16 cellular contexts compared by ENCODE assay signal in the genomic region with DNA sequence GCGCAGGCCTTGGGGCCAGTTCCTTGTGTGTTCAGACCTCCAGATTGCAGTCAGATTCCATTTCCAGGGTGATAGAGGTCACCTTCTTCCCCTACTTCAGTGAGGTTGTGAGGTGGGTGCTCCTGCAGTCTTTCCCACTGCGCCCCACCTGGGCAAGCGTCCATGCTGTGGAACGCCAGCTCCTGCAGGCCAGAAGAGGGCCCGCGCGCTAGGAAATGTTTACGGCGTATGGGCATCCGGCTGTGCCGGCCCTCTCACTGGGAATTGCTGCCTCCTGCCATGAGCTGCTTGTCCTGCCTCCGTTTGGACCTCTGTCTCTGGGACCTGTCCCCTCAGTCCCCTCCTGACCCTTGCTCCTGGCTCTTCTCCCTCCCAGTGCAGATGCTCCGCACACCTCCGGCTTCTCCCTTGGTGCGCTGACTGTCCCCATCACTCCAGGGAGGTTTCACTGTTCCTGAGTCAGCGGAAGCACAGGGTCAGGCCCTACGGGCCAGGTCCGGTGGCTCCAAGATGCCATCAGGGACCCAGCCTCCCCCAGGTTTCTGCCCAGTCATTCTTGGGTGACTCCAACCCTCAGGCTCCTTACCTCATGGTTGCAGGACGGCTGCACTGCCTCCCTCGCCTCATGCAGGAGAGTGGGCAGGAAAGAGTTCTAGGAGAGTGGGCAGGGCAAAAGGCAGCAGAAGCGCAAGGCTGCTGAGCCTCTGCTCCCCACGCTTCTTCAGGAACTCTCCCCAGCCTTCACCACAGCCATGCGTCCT.
"Had no signal": no experiment of that assay in that cellular context is flagged by ENCODE, and none has a peak within 500 bp of the region (broad histone marks: within the 10 kb centered on the region; RNA-seq: fewer than 3 reads in every experiment).

No MANE protein-coding gene starts in this region.

- ATAC-seq: heart left ventricle, left lobe of liver, T-helper 17 cell had no signal

- H3K27me3 Mint-ChIP-seq: activated B cell treated with CpG ODN at 0.5 μM for 24 hours; activated naive CD8-positive, alpha-beta T cell; T-helper 17 cell had no signal

- H3K27ac Mint-ChIP-seq: activated B cell treated with CpG ODN at 0.5 μM for 24 hours; activated naive CD8-positive, alpha-beta T cell; T-helper 17 cell had no signal

- H3K9me3 Mint-ChIP-seq: activated B cell treated with CpG ODN at 0.5 μM for 24 hours, neural progenitor cell had no signal

- H3K4me1 ChIP-seq: esophagus muscularis mucosa, neural progenitor cell had no signal

- DNase-seq: activated B cell treated with CpG ODN at 0.5 μM for 24 hours; activated CD4-positive, alpha-beta T cell treated with anti-CD3 and anti-CD28 coated beads, Interleukin-2, amount 50 U/mL, for 1 hour; activated effector memory CD4-positive, alpha-beta T cell treated with Interleukin-2 at 50 U/mL for 16 hours; activated T-cell treated with anti-CD3 and anti-CD28 coated beads for 4 hours; amygdala; brain microvascular endothelial cell; foreskin melanocyte; heart left ventricle; stimulated activated CD4-positive, alpha-beta T cell treated with anti-CD3 and anti-CD28 coated beads, Interleukin-4, amount 100 ng/mL, for 4 hours; T-helper 17 cell had no signal

- H3K27ac ChIP-seq: brain microvascular endothelial cell, esophagus muscularis mucosa, heart left ventricle, neural progenitor cell, tibial artery had no signal

- H3K4me3 ChIP-seq: dorsolateral prefrontal cortex, esophagus muscularis mucosa, heart left ventricle, neural progenitor cell, tibial artery had no signal

- H3K27me3 ChIP-seq: brain microvascular endothelial cell, dorsolateral prefrontal cortex, esophagus muscularis mucosa, heart left ventricle, neural progenitor cell, tibial artery had no signal

- H3K4me1 Mint-ChIP-seq: activated B cell treated with CpG ODN at 0.5 μM for 24 hours, neural progenitor cell had no signal

- H3K36me3 ChIP-seq: neural progenitor cell had no signal

- H3K9me3 ChIP-seq: esophagus muscularis mucosa, heart left ventricle, tibial artery had no signal

- H3K4me3 Mint-ChIP-seq: activated B cell treated with CpG ODN at 0.5 μM for 24 hours; activated naive CD8-positive, alpha-beta T cell; neural progenitor cell; T-helper 17 cell had no signal
